Comparison of ENCODE assay signal across 1 cellular context in genomic region chr14:96383445-96383844, GRCh38.
TF ChIP-seq lines count a peak whose summit lies in the region.

No MANE protein-coding gene starts in this region.

TF ChIP-seq in GM12878, 131 proteins besides CTCF, POLR2A, EP300 and RAD21:
- TF ChIP-seq BCL3 (IDR thresholded peaks at IDR 0.05; ENCODE audit: borderline replicate concordance, insufficient read depth, low read depth, low read length, poor library complexity, severe bottlenecking) (peak; percentile 13), NR2C2 (IDR thresholded peaks at IDR 0.05; ENCODE audit: borderline replicate concordance, control insufficient read depth, insufficient read length, low read depth) (no peak)
